ENCODE assay signal across 1 cellular context in the genomic region with DNA sequence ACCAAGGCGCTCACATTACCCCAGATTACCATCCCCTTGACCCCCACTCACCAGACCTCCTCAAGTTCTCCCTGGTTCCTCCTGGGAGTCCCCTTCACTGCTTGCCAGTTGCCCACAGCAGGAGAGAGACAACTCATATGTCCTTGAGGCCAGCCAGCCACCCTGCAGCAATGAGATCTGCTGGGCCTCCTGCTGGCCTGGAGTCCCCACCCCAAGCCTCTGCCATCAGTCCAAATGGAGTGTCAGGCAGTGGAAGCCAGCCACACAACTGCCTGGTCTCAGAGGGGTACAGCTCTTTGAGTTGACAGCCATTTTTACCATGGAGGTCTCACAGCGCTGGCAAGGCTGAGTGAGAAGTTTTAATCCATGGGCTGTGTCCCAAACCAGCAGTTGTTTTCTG.
TF ChIP-seq lines count a peak whose summit lies in the region.

No MANE protein-coding gene starts in this region.

TF ChIP-seq in HepG2, 621 proteins besides CTCF, POLR2A, EP300 and RAD21:
- TF ChIP-seq ZNF788 (CRISPR knock-in tag; IDR thresholded peaks at IDR 0.05; ENCODE audit: borderline replicate concordance) (no peak), ZSCAN22 (CRISPR knock-in tag; IDR thresholded peaks at IDR 0.05) (0 out of 2 replicates have a peak, but pooled peaks have one; percentile 65)
TF ChIP-seq in HepG2: peak in this region for 1.
